In genomic region chr4:99529218-99529617, GRCh38 we compare ENCODE assay signal across 2 cellular contexts.
TF ChIP-seq lines count a peak whose summit lies in the region.

No MANE protein-coding gene starts in this region.

TF ChIP-seq in H1, 55 proteins besides CTCF, POLR2A, EP300 and RAD21:
- TF ChIP-seq SP1 (IDR thresholded peaks at IDR 0.05; ENCODE audit: low read depth, low read length) (no peak), TAF7 (optimal IDR thresholded peaks at IDR 0.05; ENCODE audit: borderline replicate concordance, low read depth, low read length) (no peak), CHD2 (IDR thresholded peaks at IDR 0.05; ENCODE audit: low read length) (no peak), ATF2 (IDR thresholded peaks at IDR 0.05; ENCODE audit: low read length) (no peak), ATF3 (IDR thresholded peaks at IDR 0.05; ENCODE audit: insufficient read depth, low read depth, low read length) (no peak), HDAC6 (IDR thresholded peaks at IDR 0.05; ENCODE audit: low read depth, low read length) (no peak)
TF ChIP-seq in H1: peak in this region for 0.

TF ChIP-seq in GM23338, 12 proteins besides CTCF, POLR2A, EP300 and RAD21:
- no peak for TF ChIP-seq EZH2phosphoT487 (IDR thresholded peaks at IDR 0.05; ENCODE audit: unreplicated experiment)
- no peak for TF ChIP-seq NANOG (IDR thresholded peaks at IDR 0.05; ENCODE audit: borderline replicate concordance)
- TF ChIP-seq JUNB (IDR thresholded peaks at IDR 0.05; ENCODE audit: unreplicated experiment) = no peak
- TF ChIP-seq POLR2AphosphoS5 (IDR thresholded peaks at IDR 0.05; ENCODE audit: low read depth) = no peak
- no peak for TF ChIP-seq CREB1 (CRISPR knock-in tag; IDR thresholded peaks at IDR 0.05; ENCODE audit: low read depth)
- no peak for TF ChIP-seq REST (IDR thresholded peaks at IDR 0.05; ENCODE audit: unreplicated experiment)
- TF ChIP-seq ZNF114 (CRISPR knock-in tag; IDR thresholded peaks at IDR 0.05) = no peak
- TF ChIP-seq STAT1 (IDR thresholded peaks at IDR 0.05; ENCODE audit: unreplicated experiment) = no peak
- TF ChIP-seq ETS1 (IDR thresholded peaks at IDR 0.05) = no peak
- TF ChIP-seq ZNF462 (CRISPR knock-in tag; IDR thresholded peaks at IDR 0.05) = no peak
- no peak for TF ChIP-seq ZNF331 (CRISPR knock-in tag; IDR thresholded peaks at IDR 0.05; ENCODE audit: low read depth)
- TF ChIP-seq EZH2 (IDR thresholded peaks at IDR 0.05; ENCODE audit: low read depth, unreplicated experiment) = no peak
